In the genomic region with DNA sequence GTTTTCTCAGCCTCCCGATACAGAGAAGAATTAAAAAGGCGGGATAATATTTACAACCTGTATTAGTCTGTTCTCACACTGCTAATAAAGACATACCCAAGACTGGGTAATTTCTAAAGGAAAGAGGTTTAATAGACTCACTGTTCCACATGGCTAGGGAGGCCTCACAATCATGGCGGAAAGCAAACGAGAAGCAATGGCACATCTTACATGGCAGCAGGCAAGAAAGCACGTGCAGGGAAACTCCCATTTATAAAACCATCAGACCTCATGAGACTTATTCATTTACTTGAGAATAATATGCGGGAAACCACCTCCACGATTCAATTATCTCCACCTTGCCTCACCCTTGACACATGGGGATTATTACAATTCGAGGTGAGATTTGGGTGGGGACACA, we compare ENCODE assay signal across 2 cellular contexts.
TF ChIP-seq lines count a peak whose summit lies in the region.

No MANE protein-coding gene starts in this region.

TF ChIP-seq in WTC11, 78 proteins besides CTCF, POLR2A, EP300 and RAD21:
- TF ChIP-seq ZNF263 (CRISPR knock-in tag; IDR thresholded peaks at IDR 0.05; ENCODE audit: low read depth) = no peak
- TF ChIP-seq TCF7 (CRISPR knock-in tag; IDR thresholded peaks at IDR 0.05; ENCODE audit: low read depth) = no peak
- no peak for TF ChIP-seq ZNF423 (CRISPR knock-in tag; IDR thresholded peaks at IDR 0.05)
- no peak for TF ChIP-seq USF1 (CRISPR knock-in tag; IDR thresholded peaks at IDR 0.05)
- TF ChIP-seq MXD4 (CRISPR knock-in tag; IDR thresholded peaks at IDR 0.05; ENCODE audit: borderline replicate concordance) = no peak
- TF ChIP-seq, protein P1, sequence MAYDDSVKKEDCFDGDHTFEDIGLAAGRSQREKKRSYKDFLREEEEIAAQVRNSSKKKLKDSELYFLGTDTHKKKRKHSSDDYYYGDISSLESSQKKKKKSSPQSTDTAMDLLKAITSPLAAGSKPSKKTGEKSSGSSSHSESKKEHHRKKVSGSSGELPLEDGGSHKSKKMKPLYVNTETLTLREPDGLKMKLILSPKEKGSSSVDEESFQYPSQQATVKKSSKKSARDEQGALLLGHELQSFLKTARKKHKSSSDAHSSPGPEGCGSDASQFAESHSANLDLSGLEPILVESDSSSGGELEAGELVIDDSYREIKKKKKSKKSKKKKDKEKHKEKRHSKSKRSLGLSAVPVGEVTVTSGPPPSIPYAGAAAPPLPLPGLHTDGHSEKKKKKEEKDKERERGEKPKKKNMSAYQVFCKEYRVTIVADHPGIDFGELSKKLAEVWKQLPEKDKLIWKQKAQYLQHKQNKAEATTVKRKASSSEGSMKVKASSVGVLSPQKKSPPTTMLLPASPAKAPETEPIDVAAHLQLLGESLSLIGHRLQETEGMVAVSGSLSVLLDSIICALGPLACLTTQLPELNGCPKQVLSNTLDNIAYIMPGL (CRISPR knock-in tag; IDR thresholded peaks at IDR 0.05) = no peak
- no peak for TF ChIP-seq CREB1 (CRISPR knock-in tag; IDR thresholded peaks at IDR 0.05)
- no peak for TF ChIP-seq PRDM15 (CRISPR knock-in tag; IDR thresholded peaks at IDR 0.05)
- TF ChIP-seq ZNF138 (CRISPR knock-in tag; conservative IDR thresholded peaks at IDR 0.05) = no peak
- TF ChIP-seq NFE2L1 (CRISPR knock-in tag; IDR thresholded peaks at IDR 0.05) = no peak
- TF ChIP-seq NR1H2 (CRISPR knock-in tag; IDR thresholded peaks at IDR 0.05) = no peak
- no peak for TF ChIP-seq OVOL2 (CRISPR knock-in tag; IDR thresholded peaks at IDR 0.05; ENCODE audit: borderline replicate concordance)
- no peak for TF ChIP-seq ATF3 (CRISPR knock-in tag; conservative IDR thresholded peaks at IDR 0.05)
- TF ChIP-seq ZBTB21 (CRISPR knock-in tag; IDR thresholded peaks at IDR 0.05; ENCODE audit: borderline replicate concordance) = no peak
- TF ChIP-seq ZMAT4 (CRISPR knock-in tag; IDR thresholded peaks at IDR 0.05) = no peak
- TF ChIP-seq NR3C1 (CRISPR knock-in tag; conservative IDR thresholded peaks at IDR 0.05; ENCODE audit: low read depth) = no peak

TF ChIP-seq in K562, 482 proteins besides CTCF, POLR2A, EP300 and RAD21:
- peak; percentile 67; the same call in 1 of the 2 replicates for TF ChIP-seq ZNF431 (CRISPR knock-in tag; IDR thresholded peaks at IDR 0.05)
- TF ChIP-seq MED1 (CRISPR knock-in tag; IDR thresholded peaks at IDR 0.05; ENCODE audit: borderline replicate concordance) = no peak
- no peak for TF ChIP-seq SREBF2 (CRISPR knock-in tag; IDR thresholded peaks at IDR 0.05)
- TF ChIP-seq THRB (CRISPR knock-in tag; conservative IDR thresholded peaks at IDR 0.05) = no peak
- TF ChIP-seq ZNF780A (CRISPR knock-in tag; IDR thresholded peaks at IDR 0.05) = no peak
- no peak for TF ChIP-seq HNRNPK (IDR thresholded peaks at IDR 0.05; ENCODE audit: low read depth, low read length, poor library complexity, severe bottlenecking)
- no peak for TF ChIP-seq SRSF7 (optimal IDR thresholded peaks at IDR 0.05; ENCODE audit: low read depth, low read length)
- no peak for TF ChIP-seq CEBPB (tag; IDR thresholded peaks at IDR 0.05)
TF ChIP-seq in K562: peak in this region for 1.
